Comparison of ENCODE assay signal across 11 cellular contexts in genomic region chr10:89805599-89806013, GRCh38.
DNase-seq lines count a peak whose midpoint lies in the region; ATAC-seq, FAIRE-seq and TF ChIP-seq lines count a peak whose summit lies in the region.
"Had no signal": no experiment of that assay in that cellular context is flagged by ENCODE, and none has a peak within 500 bp of the region (broad histone marks: within the 10 kb centered on the region; RNA-seq: fewer than 3 reads in every experiment).

No MANE protein-coding gene starts in this region.

- ATAC-seq in GM21381 (IDR thresholded peaks at IDR 0.05; ENCODE audit: unreplicated experiment) (peak; percentile 92), HG03196 (IDR thresholded peaks at IDR 0.05; ENCODE audit: unreplicated experiment) (peak; percentile 96)
- ATAC-seq in central memory CD8-positive, alpha-beta T cell (replicated peaks; ENCODE audit: extremely low read depth, poor library complexity, severe bottlenecking), result peak; percentile 19

- no peaks in the 10 kb centered on the region for H3K4me1 ChIP-seq in transverse colon
- H3K4me1 ChIP-seq in endodermal cell (ENCODE audit: control insufficient read depth, insufficient read depth, low read length), result no peaks in the 10 kb centered on the region
- H3K4me1 ChIP-seq in sigmoid colon, result no peaks in the 10 kb centered on the region

- peaks cover 7% of the 10 kb centered on the region for H3K4me1 Mint-ChIP-seq in central memory CD8-positive, alpha-beta T cell
- H3K4me1 Mint-ChIP-seq in endodermal cell, result no peaks in the 10 kb centered on the region

- TF ChIP-seq CTCF in transverse colon (IDR thresholded peaks at IDR 0.05) (no peak), endodermal cell (conservative IDR thresholded peaks at IDR 0.05) (no peak), sigmoid colon (IDR thresholded peaks at IDR 0.05) (no peak)

- no peak overlapping the region for H3K4me3 ChIP-seq in transverse colon
- no peak overlapping the region for H3K4me3 ChIP-seq in endodermal cell (ENCODE audit: low read length)
- no peak overlapping the region for H3K4me3 ChIP-seq in sigmoid colon

- no peaks in the 10 kb centered on the region for H3K36me3 Mint-ChIP-seq in central memory CD8-positive, alpha-beta T cell (ENCODE audit: insufficient read depth)
- H3K36me3 Mint-ChIP-seq in endodermal cell (ENCODE audit: low read depth), result no peaks in the 10 kb centered on the region

- no peak for TF ChIP-seq EP300 in transverse colon (IDR thresholded peaks at IDR 0.05; ENCODE audit: low read depth)
- no peak for TF ChIP-seq EP300 in sigmoid colon (IDR thresholded peaks at IDR 0.05)

- TF ChIP-seq POLR2A in transverse colon (IDR thresholded peaks at IDR 0.05), result no peak
- TF ChIP-seq POLR2A in sigmoid colon (IDR thresholded peaks at IDR 0.05), result no peak

- no peak overlapping the region for H3K27ac ChIP-seq in transverse colon
- H3K27ac ChIP-seq in endodermal cell (ENCODE audit: low read depth, low read length), result no peak overlapping the region
- H3K27ac ChIP-seq in sigmoid colon, result no peak overlapping the region

- DNase-seq in GM18507 (ENCODE audit: extremely low spot score, insufficient read length, low read depth) (peak; percentile 14), transverse colon (no peak), endodermal cell (no peak), sigmoid colon (no peak), nucleus accumbens (lab: John Stamatoyannopoulos, UW) (no peak)
- DNase-seq in central memory CD8-positive, alpha-beta T cell (ENCODE audit: low spot score in 2 of 2), result no peak
- DNase-seq: cerebellar nuclear complex, DMS79, SK-N-SH had no signal

- no peak overlapping the region for H3K9ac ChIP-seq in endodermal cell (ENCODE audit: extremely low read depth, low read length, poor library complexity, severe bottlenecking)
- H3K9ac ChIP-seq: SK-N-SH had no signal

- intact Hi-C loops in transverse colon (cut with DNase I; ENCODE audit: low total_unique reads), result no loop called here
- intact Hi-C loops in sigmoid colon (cut with DNase I), result no loop called here

- H3K4me3 Mint-ChIP-seq in central memory CD8-positive, alpha-beta T cell, result no peak overlapping the region
- H3K4me3 Mint-ChIP-seq in endodermal cell, result no peak overlapping the region

- peak overlapping the region; percentile 4 for H3K27ac Mint-ChIP-seq in central memory CD8-positive, alpha-beta T cell (ENCODE audit: low read depth)
- H3K27ac Mint-ChIP-seq in endodermal cell, result no peak overlapping the region

- H3K9me3 Mint-ChIP-seq in central memory CD8-positive, alpha-beta T cell, result no peaks in the 10 kb centered on the region
- H3K9me3 Mint-ChIP-seq in endodermal cell, result no peaks in the 10 kb centered on the region

- no peaks in the 10 kb centered on the region for H3K36me3 ChIP-seq in transverse colon
- H3K36me3 ChIP-seq in endodermal cell (ENCODE audit: control insufficient read depth, insufficient read depth, low read length), result no peaks in the 10 kb centered on the region
- no peaks in the 10 kb centered on the region for H3K36me3 ChIP-seq in sigmoid colon

- H3K9me3 ChIP-seq in transverse colon (no peaks in the 10 kb centered on the region), endodermal cell (ENCODE audit: control insufficient read depth, low read length) (no peaks in the 10 kb centered on the region), sigmoid colon (no peaks in the 10 kb centered on the region)
- H3K9me3 ChIP-seq: SK-N-SH had no signal

- H3K27me3 ChIP-seq in transverse colon, result no peaks in the 10 kb centered on the region
- H3K27me3 ChIP-seq in endodermal cell (ENCODE audit: control insufficient read depth, insufficient read depth, low read length, poor library complexity, severe bottlenecking), result no peaks in the 10 kb centered on the region
- H3K27me3 ChIP-seq in sigmoid colon, result no peaks in the 10 kb centered on the region

- peaks cover 8% of the 10 kb centered on the region for H3K27me3 Mint-ChIP-seq in central memory CD8-positive, alpha-beta T cell
- H3K27me3 Mint-ChIP-seq in endodermal cell (ENCODE audit: insufficient read depth), result no peaks in the 10 kb centered on the region

- in situ Hi-C loops in transverse colon (cut with MboI; ENCODE audit: low pct_ligation_motif_present in 1 of 4, low pct_unique_long_range_greater_than_20kb in 1 of 4, low sequenced_read_pairs in 3 of 4), result loop anchor here in 1 of 4 donors (25.0 kb wide), 1 partner anchor 1057 kb away; the partner anchor contains the start of genes HTR7 and RPP30

- WGBS in transverse colon (ENCODE audit: low coverage in 1 of 2), 2 donors, result 54 to 71% methylated on average over 2 of the region's 2 CpGs
- WGBS in endodermal cell (ENCODE audit: insufficient coverage in 1 of 2, insufficient read length in 1 of 2), 2 experiments, result 91% methylated on average over 2 of the region's 2 CpGs; no CpG with 5 or more reads in 1 of the 2 experiments
- 68 to 75% methylated on average over 2 of the region's 2 CpGs for WGBS in sigmoid colon, 2 donors

- peak; percentile 84 for FAIRE-seq in GM18507 (lab: Jason Lieb, UNC)

Comparison
In these comparisons a context has a peak if more than half of its experiments do, and no peak if none do; other contexts are left out.
1. ATAC-seq: peak in every context shown above with its lines; median percentile 96 in HG03196; 92 in GM21381; 19 in central memory CD8-positive, alpha-beta T cell.